Comparison of ENCODE assay signal across 37 cellular contexts in the genomic region with DNA sequence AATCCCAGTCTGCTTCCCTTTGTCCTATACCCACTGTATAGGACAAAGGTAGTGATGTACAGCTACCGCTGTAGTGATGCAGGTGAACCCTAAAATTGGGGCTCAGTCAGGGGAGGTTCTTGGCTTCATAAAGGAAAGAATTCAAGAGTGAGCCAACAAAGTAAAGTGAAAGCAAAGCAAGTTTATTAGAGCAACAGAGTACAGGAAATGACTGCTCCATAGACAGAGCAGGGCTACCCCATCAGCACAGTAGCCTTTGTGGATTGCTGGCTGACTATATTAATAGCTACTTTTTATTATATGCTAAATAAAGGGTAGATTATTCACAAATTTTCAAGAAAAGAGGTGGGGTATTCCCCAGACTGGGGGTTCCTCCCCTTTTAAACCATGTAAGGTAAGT. TPM values are rescaled to one million over a fixed set of nuclear protein-coding genes. Genes with fewer than 3 reads are reported as not detected.
"Had no signal": no experiment of that assay in that cellular context is flagged by ENCODE, and none has a peak within 500 bp of the region (broad histone marks: within the 10 kb centered on the region; RNA-seq: fewer than 3 reads in every experiment).

No MANE protein-coding gene starts in this region.

- H3K4me3 Mint-ChIP-seq: activated CD4-positive, alpha-beta T cell treated with anti-CD3 and anti-CD28 coated beads for 36 hours; activated T-helper 1 cell treated with anti-CD3 and anti-CD28 coated beads, Interleukin-12 subunit alpha, Interleukin-12 subunit beta, Interleukin-2, Interleukin-4 antibody, amounts not matched to agents 30 ng/mL and 10 ng/mL and 1 ng/mL, durations not matched to agents 14 hours and 24 hours and 36 hours; effector memory CD8-positive, alpha-beta T cell; mesothelial cell of epicardium; naive B cell; nephron progenitor cell; stimulated activated naive CD8-positive, alpha-beta T cell treated with anti-CD3 and anti-CD28 coated beads, Interleukin-15, Interleukin-2, amounts not matched to agents 100 ng/mL and 50 ng/mL, for 24 hours; T-cell had no signal

- H3K4me2 ChIP-seq: hepatocyte had no signal

- H3K9me3 Mint-ChIP-seq: activated naive CD4-positive, alpha-beta T cell treated with anti-CD3 and anti-CD28 coated beads, Interleukin-2, amount 50 U/mL, for 72 hours; activated T-helper 1 cell treated with anti-CD3 and anti-CD28 coated beads, Interleukin-12 subunit alpha, Interleukin-12 subunit beta, Interleukin-2, Interleukin-4 antibody, amounts not matched to agents 30 ng/mL and 10 ng/mL and 1 ng/mL, durations not matched to agents 14 hours and 24 hours and 36 hours; effector memory CD8-positive, alpha-beta T cell; mesothelial cell of epicardium; nephron progenitor cell; stimulated activated naive CD8-positive, alpha-beta T cell treated with anti-CD3 and anti-CD28 coated beads, Interleukin-15, Interleukin-2, amounts not matched to agents 100 ng/mL and 50 ng/mL, for 24 hours had no signal

- DNase-seq: activated CD4-positive, alpha-beta T cell treated with anti-CD3 and anti-CD28 coated beads for 36 hours; activated CD4-positive, alpha-beta T cell treated with anti-CD3 and anti-CD28 coated beads, Interleukin-2, amount 50 U/mL, for 4 hours; activated CD4-positive, CD25-positive, alpha-beta regulatory T cell; activated CD8-positive, alpha-beta memory T cell treated with anti-CD3 and anti-CD28 coated beads, Interleukin-2, amount 50 U/mL, for 4 hours; activated effector memory CD4-positive, alpha-beta T cell treated with anti-CD3 and anti-CD28 coated beads, Interleukin-2, amount 50 U/mL, for 16 hours; activated T-cell treated with anti-CD3 and anti-CD28 coated beads, Interleukin-2, amount 50 U/mL, for 1 hour; adrenal gland; aorta; body of pancreas; cerebellar nuclear complex; colonic mucosa; effector memory CD8-positive, alpha-beta T cell; islet precursor cell; left ventricle myocardium inferior; naive B cell; nephron progenitor cell; ovary; retina; stimulated activated CD4-positive, alpha-beta T cell treated with anti-CD3 and anti-CD28 coated beads, Interleukin-12 subunit alpha, Interleukin-12 subunit beta, amount 100 ng/mL, for 4 hours; stimulated activated CD4-positive, alpha-beta T cell treated with anti-CD3 and anti-CD28 coated beads, Interleukin-4, amount 100 ng/mL, for 1 hour; T-cell; trophoblast cell had no signal

- H3K27ac Mint-ChIP-seq: activated CD4-positive, alpha-beta T cell treated with anti-CD3 and anti-CD28 coated beads for 36 hours; activated naive CD4-positive, alpha-beta T cell treated with anti-CD3 and anti-CD28 coated beads, Interleukin-2, amount 50 U/mL, for 72 hours; activated T-helper 1 cell treated with anti-CD3 and anti-CD28 coated beads, Interleukin-12 subunit alpha, Interleukin-12 subunit beta, Interleukin-2, Interleukin-4 antibody, amounts not matched to agents 30 ng/mL and 10 ng/mL and 1 ng/mL, durations not matched to agents 14 hours and 24 hours and 36 hours; effector memory CD8-positive, alpha-beta T cell; mesothelial cell of epicardium; naive B cell; nephron progenitor cell; stimulated activated naive CD8-positive, alpha-beta T cell treated with anti-CD3 and anti-CD28 coated beads, Interleukin-15, Interleukin-2, amounts not matched to agents 100 ng/mL and 50 ng/mL, for 24 hours; T-cell had no signal

- H3K27ac ChIP-seq: adrenal gland, body of pancreas, colonic mucosa, gastroesophageal sphincter, hepatocyte, left ventricle myocardium inferior, ovary, prostate gland, thoracic aorta, vagina had no signal

- H3K36me3 Mint-ChIP-seq: activated naive CD4-positive, alpha-beta T cell treated with anti-CD3 and anti-CD28 coated beads, Interleukin-2, amount 50 U/mL, for 72 hours; mesothelial cell of epicardium; naive B cell; T-cell had no signal

- H3K4me1 Mint-ChIP-seq: mesothelial cell of epicardium, naive B cell, nephron progenitor cell had no signal

- H3K9me3 ChIP-seq: adrenal gland, body of pancreas, colonic mucosa, gastroesophageal sphincter, left ventricle myocardium inferior, ovary, prostate gland, thoracic aorta, vagina had no signal

- H3K36me3 ChIP-seq: adrenal gland, colonic mucosa, gastroesophageal sphincter, left ventricle myocardium inferior, ovary, prostate gland, thoracic aorta, vagina had no signal

- H3K27me3 ChIP-seq: adrenal gland, body of pancreas, colonic mucosa, hepatocyte, ovary, vagina had no signal

- H2AFZ ChIP-seq: hepatocyte had no signal

- H3K79me2 ChIP-seq: hepatocyte had no signal

- H3K4me1 ChIP-seq: adrenal gland, body of pancreas, colonic mucosa, gastroesophageal sphincter, prostate gland, vagina had no signal

- H3K27me3 Mint-ChIP-seq: activated CD4-positive, alpha-beta T cell treated with anti-CD3 and anti-CD28 coated beads for 36 hours; stimulated activated naive CD8-positive, alpha-beta T cell treated with anti-CD3 and anti-CD28 coated beads, Interleukin-15, Interleukin-2, amounts not matched to agents 100 ng/mL and 50 ng/mL, for 24 hours; T-cell had no signal

- H3K4me3 ChIP-seq: adrenal gland, body of pancreas, colonic mucosa, gastroesophageal sphincter, hepatocyte, left ventricle myocardium inferior, ovary, prostate gland, skin epidermis, thoracic aorta, vagina had no signal

RNA-seq across cellular contexts. Expression of a gene that starts 3.3 kb away (rescaled TPM):
- total RNA-seq: activated CD4-positive, alpha-beta T cell treated with anti-CD3 and anti-CD28 coated beads for 36 hours; activated CD8-positive, alpha-beta memory T cell treated with anti-CD3 and anti-CD28 coated beads for 36 hours; activated T-helper 1 cell treated with anti-CD3 and anti-CD28 coated beads, Interleukin-12 subunit alpha, Interleukin-12 subunit beta, Interleukin-2, Interleukin-4 antibody, amounts not matched to agents 30 ng/mL and 10 ng/mL and 1 ng/mL, durations not matched to agents 14 hours and 24 hours and 36 hours; body of pancreas; prostate gland; vagina had no signal

RNA-seq across cellular contexts. Expression of a gene that starts 15.2 kb away (rescaled TPM):
- total RNA-seq: body of pancreas, fibroblast of lung, fibroblast of villous mesenchyme, thoracic aorta had no signal

RNA-seq across cellular contexts. Expression of a gene that starts 25.9 kb away (rescaled TPM):
- total RNA-seq: activated CD8-positive, alpha-beta memory T cell treated with anti-CD3 and anti-CD28 coated beads for 36 hours; activated T-helper 1 cell treated with anti-CD3 and anti-CD28 coated beads, Interleukin-12 subunit alpha, Interleukin-12 subunit beta, Interleukin-2, Interleukin-4 antibody, amounts not matched to agents 30 ng/mL and 10 ng/mL and 1 ng/mL, durations not matched to agents 14 hours and 24 hours and 36 hours; adrenal gland; aorta; body of pancreas; colonic mucosa; fibroblast of villous mesenchyme; gastroesophageal sphincter; hepatocyte; left ventricle myocardium inferior; mesothelial cell of epicardium; ovary; sciatic nerve; subcutaneous adipose tissue; thoracic aorta; vagina had no signal
